7 cellular contexts compared by ENCODE assay signal in genomic region chr1:156892190-156893047, GRCh38. TPM values are rescaled to one million over a fixed set of nuclear protein-coding genes. Genes with fewer than 3 reads are reported as not detected.
DNase-seq lines count a peak whose midpoint lies in the region; ATAC-seq, FAIRE-seq and TF ChIP-seq lines count a peak whose summit lies in the region.

No MANE protein-coding gene starts in this region.

- CTCF ChIA-PET in OCI-LY7 (lab: Charles Lee; ENCODE audit: unreplicated experiment) = interaction anchor here (0.6 kb wide), 1 partner anchor 65 kb away, joined by 3 read pairs; no protein-coding TSS in a partner anchor
- CTCF ChIA-PET in naive thymus-derived CD4-positive, alpha-beta T cell (lab: Charles Lee) = interaction anchor here (0.7 to 2.7 kb wide), 7 partner anchors 21 to 217 kb away, joined by 3 to 14 read pairs (median 4); partner anchors contain the start of genes ISG20L2 and METTL25B

- peak; percentile 82 for TF ChIP-seq CTCF in OCI-LY7 (conservative IDR thresholded peaks at IDR 0.05; ENCODE audit: low read length)

- H3K4me3 ChIP-seq in OCI-LY7 (ENCODE audit: low read depth, low read length, poor library complexity, severe bottlenecking) (no peak overlapping the region), esophagus (ENCODE audit: low read depth in 1 of 2, low read length in 2 of 2) (peak overlapping the region; percentile 8 to 14)
- peak overlapping the region; percentile 41 for H3K4me3 ChIP-seq in naive thymus-derived CD4-positive, alpha-beta T cell (ENCODE audit: low read length)

- no peaks in the 10 kb centered on the region for H3K36me3 Mint-ChIP-seq in naive thymus-derived CD4-positive, alpha-beta T cell

- 6 to 12% methylated on average over 44 to 48 of the region's 48 CpGs for WGBS in esophagus, 2 donors

- no peak overlapping the region for H2AFZ ChIP-seq in OCI-LY7 (ENCODE audit: low read length)

- H3K4me1 ChIP-seq in OCI-LY7 (ENCODE audit: insufficient read depth, low read length, poor library complexity, severe bottlenecking) (no peaks in the 10 kb centered on the region), esophagus (ENCODE audit: control insufficient read depth in 2 of 2, insufficient read depth in 2 of 2, low read length in 1 of 2) (peaks cover 0 to 7% of the 10 kb centered on the region in 2 donors)
- H3K4me1 ChIP-seq in naive thymus-derived CD4-positive, alpha-beta T cell (ENCODE audit: control insufficient read depth in 2 of 2, insufficient read depth in 2 of 2, low read length in 2 of 2) = peaks cover 0 to 8% of the 10 kb centered on the region in 2 donors

- peak overlapping the region; percentile 68 to 84 (median 75) for H3K4me3 Mint-ChIP-seq in naive thymus-derived CD4-positive, alpha-beta T cell

- H3K9me3 ChIP-seq in OCI-LY7 (ENCODE audit: low read length) = no peaks in the 10 kb centered on the region
- H3K9me3 ChIP-seq in esophagus (ENCODE audit: control insufficient read depth in 2 of 2, insufficient read depth in 1 of 2, low read depth in 1 of 2, low read length in 1 of 2) = no peaks in the 10 kb centered on the region
- no peaks in the 10 kb centered on the region for H3K9me3 ChIP-seq in naive thymus-derived CD4-positive, alpha-beta T cell (ENCODE audit: control insufficient read depth in 2 of 3, low read length in 3 of 3)

- no peaks in the 10 kb centered on the region for H3K36me3 ChIP-seq in OCI-LY7 (ENCODE audit: insufficient read depth, low read length)
- no peaks in the 10 kb centered on the region for H3K36me3 ChIP-seq in esophagus (ENCODE audit: control insufficient read depth in 2 of 2, insufficient read depth in 2 of 2, low read length in 1 of 2)
- no peaks in the 10 kb centered on the region for H3K36me3 ChIP-seq in naive thymus-derived CD4-positive, alpha-beta T cell (ENCODE audit: control insufficient read depth in 2 of 3, insufficient read depth in 3 of 3, low read length in 3 of 3)

- H3K27me3 ChIP-seq in esophagus (ENCODE audit: control insufficient read depth in 1 of 2, insufficient read depth in 2 of 2, low read length in 2 of 2) = no peaks in the 10 kb centered on the region
- peaks cover 8 to 11% of the 10 kb centered on the region in 2 donors for H3K27me3 ChIP-seq in naive thymus-derived CD4-positive, alpha-beta T cell (ENCODE audit: control insufficient read depth in 2 of 2, insufficient read depth in 2 of 2, low read length in 2 of 2)

- BruUV-seq in OCI-LY7 (replicated peaks; lab: Mats Ljungman, UMichigan) = no TSS peak

- H3K79me2 ChIP-seq in OCI-LY7 (ENCODE audit: insufficient read depth, low read depth, low read length) = no peaks in the 10 kb centered on the region

- H3K4me2 ChIP-seq in OCI-LY7 (ENCODE audit: low read length) = no peak overlapping the region

- no peaks in the 10 kb centered on the region for H3K9me2 ChIP-seq in OCI-LY7 (ENCODE audit: insufficient read depth, low read length)

- H3K27ac ChIP-seq in OCI-LY7 (ENCODE audit: low read depth, low read length, poor library complexity, severe bottlenecking) (no peak overlapping the region), esophagus (ENCODE audit: low read depth in 2 of 2, low read length in 1 of 2) (no peak overlapping the region)
- no peak overlapping the region for H3K27ac ChIP-seq in naive thymus-derived CD4-positive, alpha-beta T cell (ENCODE audit: low read depth, low read length)

- peak; percentile 5 for FAIRE-seq in GM18507 (lab: Jason Lieb, UNC)

- POLR2A ChIA-PET in OCI-LY7 (lab: Charles Lee) = no interaction called here
- POLR2A ChIA-PET in naive thymus-derived CD4-positive, alpha-beta T cell (lab: Charles Lee) = interaction anchor here (1.1 kb wide), 1 partner anchor 75 kb away, joined by 3 read pairs; no protein-coding TSS in a partner anchor

- DNase-seq in GM18507 (ENCODE audit: extremely low spot score, insufficient read length, low read depth) (peak; percentile 58), HuH-7 (ENCODE audit: low spot score) (peak; percentile 97), OCI-LY7 (ENCODE audit: low spot score) (peak; percentile 71)
- peak; percentile 86 for DNase-seq in activated T-cell treated with anti-CD3 and anti-CD28 coated beads, Interleukin-2, amount 50 U/mL, for 1 hour
- DNase-seq in naive thymus-derived CD4-positive, alpha-beta T cell = peak; percentile 67 to 91 (median 79)
- DNase-seq in stimulated activated CD8-positive, alpha-beta memory T cell treated with anti-CD3 and anti-CD28 coated beads, Interleukin-7, amount 100 ng/mL, for 48 hours (ENCODE audit: extremely low read depth in 1 of 2, low read depth in 1 of 2) = peak; percentile 68 to 80

- no peak overlapping the region for H3K27ac Mint-ChIP-seq in naive thymus-derived CD4-positive, alpha-beta T cell

- no peaks in the 10 kb centered on the region for H4K20me1 ChIP-seq in OCI-LY7 (ENCODE audit: insufficient read depth, low read length)

- intact Hi-C loops in OCI-LY7 (cut with micrococcal nuclease; ENCODE audit: unreplicated experiment) = no loop called here
- intact Hi-C loops in naive thymus-derived CD4-positive, alpha-beta T cell (cut with micrococcal nuclease) = loop anchor here (1.0 to 2.0 kb wide), 8 partner anchors 28 to 247 kb away; partner anchors contain the start of gene LRRC71 (in 2 of the 2)

- ATAC-seq in naive thymus-derived CD4-positive, alpha-beta T cell = peak; percentile 94

- H3K27me3 Mint-ChIP-seq in naive thymus-derived CD4-positive, alpha-beta T cell = peaks cover 21 to 51% (median 43%) of the 10 kb centered on the region in 5 donors

- no peaks in the 10 kb centered on the region for H3K9me3 Mint-ChIP-seq in naive thymus-derived CD4-positive, alpha-beta T cell

- H3K4me1 Mint-ChIP-seq in naive thymus-derived CD4-positive, alpha-beta T cell = peaks cover 8 to 25% (median 18%) of the 10 kb centered on the region in 7 donors

RNA-seq across cellular contexts. Expression of gene PEAR1, which starts 1.1 kb away (rescaled TPM):
- not detected in 2 replicates for total RNA-seq in OCI-LY7 (2014; rRNA removed; shearing (Covaris generic))
- total RNA-seq in OCI-LY7 (2022) = not detected in 2 replicates
- polyA plus RNA-seq in esophagus = 1 to 10 TPM; 1.5 to 1.7 TPM
- total RNA-seq in naive thymus-derived CD4-positive, alpha-beta T cell = under 1 TPM; 0.19 to 0.88 (median 0.30) TPM
- polyA plus RNA-seq in naive thymus-derived CD4-positive, alpha-beta T cell = 1 to 10 TPM in 1 of 2 donors, under 1 TPM in 1; 0.82 to 1.2 TPM

RNA-seq across cellular contexts. Expression of gene LRRC71, which starts 28.0 kb away (rescaled TPM):
- total RNA-seq in OCI-LY7 (2014; rRNA removed; shearing (Covaris generic)) = not detected in 2 replicates
- not detected in 2 replicates for total RNA-seq in OCI-LY7 (2022)
- under 1 TPM in 1 of 2 donors, not detected in 1; 0.04 TPM for polyA plus RNA-seq in esophagus
- total RNA-seq in naive thymus-derived CD4-positive, alpha-beta T cell = not detected
- not detected for polyA plus RNA-seq in naive thymus-derived CD4-positive, alpha-beta T cell

RNA-seq across cellular contexts. Expression of gene NTRK1, which starts 31.8 kb away (rescaled TPM):
- total RNA-seq in OCI-LY7 (2014; rRNA removed; shearing (Covaris generic)) = not detected in 2 replicates
- not detected in 2 replicates for total RNA-seq in OCI-LY7 (2022)
- under 1 TPM; 0.06 to 0.08 TPM for polyA plus RNA-seq in esophagus
- total RNA-seq in naive thymus-derived CD4-positive, alpha-beta T cell = 10 to 100 TPM in 1 of 5 experiments, 1 to 10 TPM in 2, not detected in 2; 3.2 to 17.3 (median 3.3) TPM
- under 1 TPM in 1 of 2 donors, not detected in 1; 0.09 TPM for polyA plus RNA-seq in naive thymus-derived CD4-positive, alpha-beta T cell

RNA-seq across cellular contexts. Expression of gene INSRR, which starts 33.5 kb away (rescaled TPM):
- total RNA-seq in OCI-LY7 (2014; rRNA removed; shearing (Covaris generic)) = not detected in 2 replicates
- not detected in 2 replicates for total RNA-seq in OCI-LY7 (2022)
- under 1 TPM in 1 of 2 donors, not detected in 1; 0.01 TPM for polyA plus RNA-seq in esophagus
- total RNA-seq in naive thymus-derived CD4-positive, alpha-beta T cell = under 1 TPM in 1 of 5 experiments, not detected in 4; 0.63 TPM
- not detected for polyA plus RNA-seq in naive thymus-derived CD4-positive, alpha-beta T cell
